In genomic region chr10:9895981-9896380, GRCh38 we compare ENCODE assay signal across 20 cellular contexts.
A peak's percentile ranks its signal among the peaks of the same experiment; 100 is the strongest.
DNase-seq lines count a peak whose midpoint lies in the region; ATAC-seq lines count a peak whose summit lies in the region.
"Had no signal": no experiment of that assay in that cellular context is flagged by ENCODE, and none has a peak within 500 bp of the region (broad histone marks: within the 10 kb centered on the region; RNA-seq: fewer than 3 reads in every experiment).

No MANE protein-coding gene starts in this region.

- H3K9ac ChIP-seq in BLaER1 treated with 17β-estradiol and CSF1 and Interleukin-3, amounts not matched to agents 10 nM and 100 nM = no peak overlapping the region

- no peaks in the 10 kb centered on the region for H3K36me3 ChIP-seq in BLaER1 treated with 17β-estradiol and CSF1 and Interleukin-3, amounts not matched to agents 10 nM and 100 nM
- H3K36me3 ChIP-seq: BE2C had no signal

- H3K4me3 ChIP-seq in BLaER1 treated with 17β-estradiol and CSF1 and Interleukin-3, amounts not matched to agents 10 nM and 100 nM = no peak overlapping the region

- H3K27ac ChIP-seq in BLaER1 treated with 17β-estradiol and CSF1 and Interleukin-3, amounts not matched to agents 10 nM and 100 nM = no peak overlapping the region

- H3K9me3 ChIP-seq in BLaER1 treated with 17β-estradiol and CSF1 and Interleukin-3, amounts not matched to agents 10 nM and 100 nM (replicated peaks in 1 of 11) = peaks cover 0 to 9% (median 0%) of the 10 kb centered on the region in 11 experiments; a peak in 5 of 22 replicates
- H3K9me3 ChIP-seq: BE2C had no signal

- H3K27me3 ChIP-seq in BLaER1 treated with 17β-estradiol and CSF1 and Interleukin-3, amounts not matched to agents 10 nM and 100 nM = no peaks in the 10 kb centered on the region
- H3K27me3 ChIP-seq: BE2C had no signal

- DNase-seq in NCI-H526 (lab: John Stamatoyannopoulos, UW) = peak; percentile 67 to 76
- peak; percentile 50 for DNase-seq in astrocyte of the hippocampus (ENCODE audit: low read depth, low spot score)
- DNase-seq in stimulated activated naive CD4-positive, alpha-beta T cell treated with Interleukin-2 at 50 U/mL for 16 hours (lab: John Stamatoyannopoulos, UW) = no peak
- no peak for DNase-seq in stimulated activated CD4-positive, alpha-beta T cell treated with anti-CD3 and anti-CD28 coated beads, Interleukin-1b, Interleukin-23, amount 100 ng/mL, for 48 hours
- no peak for DNase-seq in stimulated activated naive CD8-positive, alpha-beta T cell treated with anti-CD3 and anti-CD28 coated beads, Interleukin-15, Interleukin-2, amounts not matched to agents 100 U/mL and 50 U/mL, for 24 hours
- DNase-seq: 8988T; ACHN; BE2C; C1 segment of cervical spinal cord; CD4-positive, alpha-beta memory T cell; CD4-positive, CD25-positive, alpha-beta regulatory T cell; CD8-positive, alpha-beta memory T cell; COR-L47; DMS 273 treated with DMSO at 0.1 percent for 48 hours; DMS153; DMS53; DMS79 treated with DMSO at 0.1 percent for 48 hours; GF-D8 had no signal

- H3K4me2 ChIP-seq in BLaER1 treated with 17β-estradiol and CSF1 and Interleukin-3, amounts not matched to agents 10 nM and 100 nM = peak overlapping the region in 7 of 11 experiments; percentile 31 to 62 (median 51); a peak in 10 of 22 replicates

- no peaks in the 10 kb centered on the region for H4K20me1 ChIP-seq in BLaER1 treated with 17β-estradiol and CSF1 and Interleukin-3, amounts not matched to agents 10 nM and 100 nM

- peaks cover 7 to 18% (median 11%) of the 10 kb centered on the region in 10 experiments; a peak in 18 of 20 replicates for H3K4me1 ChIP-seq in BLaER1 treated with 17β-estradiol and CSF1 and Interleukin-3, amounts not matched to agents 10 nM and 100 nM
- H3K4me1 ChIP-seq: BE2C had no signal

- ATAC-seq in HG02678 (IDR thresholded peaks at IDR 0.05; ENCODE audit: unreplicated experiment) = no peak
- ATAC-seq in stimulated activated naive CD8-positive, alpha-beta T cell treated with anti-CD3 and anti-CD28 coated beads, Interleukin-15, Interleukin-2, amounts not matched to agents 100 U/mL and 50 U/mL, for 24 hours = no peak

Comparison
In these comparisons a context has a peak if more than half of its experiments do, and no peak if none do; other contexts are left out.
1. DNase-seq: peak in NCI-H526 (2 of 2) and astrocyte of the hippocampus (single experiment); none in stimulated activated naive CD4-positive, alpha-beta T cell treated with Interleukin-2 at 50 U/mL for 16 hours (single experiment), stimulated activated CD4-positive, alpha-beta T cell treated with anti-CD3 and anti-CD28 coated beads, Interleukin-1b, Interleukin-23, amount 100 ng/mL, for 48 hours (single experiment) and stimulated activated naive CD8-positive, alpha-beta T cell treated with anti-CD3 and anti-CD28 coated beads, Interleukin-15, Interleukin-2, amounts not matched to agents 100 U/mL and 50 U/mL, for 24 hours (single experiment).